37 cellular contexts compared by ENCODE assay signal in genomic region chr11:2439820-2440219, GRCh38. TPM values are rescaled to one million over a fixed set of nuclear protein-coding genes. Genes with fewer than 3 reads are reported as not detected.
"Had no signal": no experiment of that assay in that cellular context is flagged by ENCODE, and none has a peak within 500 bp of the region (broad histone marks: within the 10 kb centered on the region; RNA-seq: fewer than 3 reads in every experiment).

No MANE protein-coding gene starts in this region.

- H3K4me3 ChIP-seq: MG63 had no signal

- DNase-seq: MG63, MM.1S, MV-4-11, NCI-H1048, NCI-H1092, NCI-H1092 treated with DMSO at 0.1 percent for 48 hours, NCI-H1105, NCI-H1105 treated with DMSO at 0.1 percent for 48 hours, NCI-H1417, NCI-H1417 treated with DMSO at 0.1 percent for 48 hours, NCI-H1436, NCI-H1436 treated with DMSO at 0.1 percent for 48 hours, NCI-H146, NCI-H1694, NCI-H1694 treated with DMSO at 0.1 percent for 48 hours, NCI-H187, NCI-H187 treated with DMSO at 0.1 percent for 48 hours, NCI-H2029, NCI-H2029 treated with DMSO at 0.1 percent for 48 hours, NCI-H2081, NCI-H2081 treated with DMSO at 0.1 percent for 48 hours, NCI-H2107, NCI-H2171, NCI-H2171 treated with DMSO at 0.1 percent for 48 hours, NCI-H2227 treated with DMSO at 0.1 percent for 48 hours, NCI-H226, NCI-H345, NCI-H446, NCI-H446 treated with DMSO at 0.1 percent for 48 hours, NCI-H510A, NCI-H510A treated with DMSO at 0.1 percent for 48 hours, NCI-H524, NCI-H524 treated with DMSO at 0.1 percent for 48 hours had no signal

- H3K36me3 ChIP-seq: MG63 had no signal

- H3K9me3 ChIP-seq: MG63 had no signal

RNA-seq across cellular contexts. Expression of gene TRPM5, which starts 4.5 kb away (rescaled TPM):
- total RNA-seq: LHCN-M2, M059J, MCF 10A, NCI-H460 had no signal

RNA-seq across cellular contexts. Expression of gene KCNQ1, which starts 5.0 kb away (rescaled TPM):
- total RNA-seq: LHCN-M2, M059J, MCF 10A, NCI-H460 had no signal
